ENCODE assay signal across 10 cellular contexts in genomic region chr17:14061666-14062560, GRCh38. TPM values are rescaled to one million over a fixed set of nuclear protein-coding genes. Genes with fewer than 3 reads are reported as not detected.
DNase-seq lines count a peak whose midpoint lies in the region; ATAC-seq and TF ChIP-seq lines count a peak whose summit lies in the region.
"Had no signal": no experiment of that assay in that cellular context is flagged by ENCODE, and none has a peak within 500 bp of the region (broad histone marks: within the 10 kb centered on the region; RNA-seq: fewer than 3 reads in every experiment).

No MANE protein-coding gene starts in this region.

- peaks cover 11% of the 10 kb centered on the region for H3K79me2 ChIP-seq in smooth muscle cell (ENCODE audit: low read depth)

- H3K27me3 ChIP-seq in adrenal gland (no peaks in the 10 kb centered on the region), heart left ventricle (no peaks in the 10 kb centered on the region), smooth muscle cell (ENCODE audit: low read depth) (no peaks in the 10 kb centered on the region)
- H3K27me3 ChIP-seq: neutrophil had no signal

- H3K4me2 ChIP-seq in smooth muscle cell = peak overlapping the region; percentile 81

- no peak for TF ChIP-seq POLR2A in adrenal gland (IDR thresholded peaks at IDR 0.05)
- no peak for TF ChIP-seq POLR2A in heart left ventricle (IDR thresholded peaks at IDR 0.05)

- H3K9me3 ChIP-seq in adrenal gland (replicated peaks in 1 of 3) = no peaks in the 10 kb centered on the region
- H3K9me3 ChIP-seq in heart left ventricle = peaks cover 0 to 7% (median 0%) of the 10 kb centered on the region in 12 donors
- H3K9me3 ChIP-seq in smooth muscle cell (replicated peaks; ENCODE audit: low read depth) = no peaks in the 10 kb centered on the region
- H3K9me3 ChIP-seq: neutrophil had no signal

- intact Hi-C loops in adrenal gland (cut with DNase I) = no loop called here
- intact Hi-C loops in heart left ventricle (cut with DNase I) = loop anchor here in 1 of 10 donors (10.0 kb wide), 2 partner anchors 143 to 243 kb away; partner anchors contain the start of gene HS3ST3B1

- H3K4me3 ChIP-seq in adrenal gland = no peak overlapping the region
- no peak overlapping the region for H3K4me3 ChIP-seq in heart left ventricle
- H3K4me3 ChIP-seq in smooth muscle cell = no peak overlapping the region

- TF ChIP-seq CTCF in adrenal gland (IDR thresholded peaks at IDR 0.05) = peak in 2 of 6 experiments; percentile 10 to 24
- no peak for TF ChIP-seq CTCF in heart left ventricle (IDR thresholded peaks at IDR 0.05)
- TF ChIP-seq CTCF in smooth muscle cell (IDR thresholded peaks at IDR 0.05; ENCODE audit: borderline replicate concordance, insufficient read depth, poor library complexity, severe bottlenecking) = no peak

- H3F3A ChIP-seq in smooth muscle cell (ENCODE audit: low read depth) = peaks cover 15% of the 10 kb centered on the region

- no peaks in the 10 kb centered on the region for H3K36me3 ChIP-seq in adrenal gland (replicated peaks in 1 of 2)
- H3K36me3 ChIP-seq in heart left ventricle = no peaks in the 10 kb centered on the region
- no peaks in the 10 kb centered on the region for H3K36me3 ChIP-seq in smooth muscle cell (ENCODE audit: low read depth)
- H3K36me3 ChIP-seq: neutrophil had no signal

- H3K9ac ChIP-seq in smooth muscle cell (ENCODE audit: low read depth) = peak overlapping the region; percentile 18

- H3K27ac ChIP-seq in adrenal gland (peak overlapping the region in 4 of 5 donors; percentile 19 to 72 (median 58)), heart left ventricle (peak overlapping the region in 2 of 12 donors; percentile 1 to 19), smooth muscle cell (ENCODE audit: low read depth) (peak overlapping the region; percentile 86)
- H3K27ac ChIP-seq: neutrophil had no signal

- peaks cover 6 to 15% of the 10 kb centered on the region in 2 donors for H3K4me1 ChIP-seq in adrenal gland (replicated peaks in 1 of 2)
- peaks cover 0 to 14% (median 4%) of the 10 kb centered on the region in 12 donors for H3K4me1 ChIP-seq in heart left ventricle
- H3K4me1 ChIP-seq in smooth muscle cell (ENCODE audit: low read depth) = peaks cover 11% of the 10 kb centered on the region

- peak overlapping the region; percentile 79 for H2AFZ ChIP-seq in smooth muscle cell (ENCODE audit: low read depth)

- 46 to 61% (median 53%) methylated on average over 10 of the region's 10 CpGs for WGBS in adrenal gland, 4 donors
- WGBS in heart left ventricle, 4 donors = 55 to 71% (median 64%) methylated on average over 10 of the region's 10 CpGs
- 34% methylated on average over 10 of the region's 10 CpGs for WGBS in smooth muscle cell (ENCODE audit: low lambda C conversion rate)

- H4K20me1 ChIP-seq in smooth muscle cell (ENCODE audit: low read depth) = peaks cover 8% of the 10 kb centered on the region

- peak in 3 of 4 donors; percentile 70 to 90 (median 86) for ATAC-seq in heart left ventricle
- ATAC-seq: activated T-cell treated with anti-CD3 and anti-CD28 coated beads, Interleukin-2, amount 50 U/mL, for 4 hours had no signal

- DNase-seq in HK-2 (ENCODE audit: unreplicated experiment) (peak; percentile 20), adrenal gland (peak; percentile 20 to 72 (median 61)), heart left ventricle (peak in 3 of 5 donors; percentile 21 to 41 (median 29)), smooth muscle cell (lab: John Stamatoyannopoulos, UW; ENCODE audit: unreplicated experiment) (no peak), NCI-H128 (lab: John Stamatoyannopoulos, UW; ENCODE audit: unreplicated experiment) (no peak), DMS153 treated with DMSO at 0.1 percent for 48 hours (lab: John Stamatoyannopoulos, UW; ENCODE audit: unreplicated experiment) (no peak)
- DNase-seq in stimulated activated CD8-positive, alpha-beta memory T cell treated with anti-CD3 and anti-CD28 coated beads, Interleukin-4, amount 100 ng/mL, for 48 hours = no peak
- DNase-seq: activated T-cell treated with anti-CD3 and anti-CD28 coated beads, Interleukin-2, amount 50 U/mL, for 4 hours; NCI-H2029 had no signal

RNA-seq across cellular contexts. Expression of gene COX10, which starts 7.4 kb away (rescaled TPM):
- total RNA-seq in adrenal gland = 10 to 100 TPM; 11.0 to 33.9 (median 14.7) TPM
- 10 to 100 TPM in 2 of 3 donors, 1 to 10 TPM in 1; 6.8 to 25.6 (median 10.3) TPM for polyA plus RNA-seq in adrenal gland
- total RNA-seq in heart left ventricle = 10 to 100 TPM; 36.6 to 96.0 (median 55.4) TPM
- 10 to 100 TPM; 17.8 to 48.6 TPM for polyA plus RNA-seq in heart left ventricle
- total RNA-seq in smooth muscle cell = 18.4 and 22.8 TPM in 2 replicates
- 15.1 and 16.8 TPM in 2 replicates for polyA plus RNA-seq in smooth muscle cell

Comparison
In these comparisons a context has a peak if more than half of its experiments do, and no peak if none do; other contexts are left out.
1. DNase-seq: peak in HK-2 (single experiment), adrenal gland (7 of 7) and heart left ventricle (3 of 5); none in smooth muscle cell (single experiment), stimulated activated CD8-positive, alpha-beta memory T cell treated with anti-CD3 and anti-CD28 coated beads, Interleukin-4, amount 100 ng/mL, for 48 hours (single experiment), NCI-H128 (single experiment) and DMS153 treated with DMSO at 0.1 percent for 48 hours (single experiment).